17 cellular contexts compared by ENCODE assay signal in the genomic region with DNA sequence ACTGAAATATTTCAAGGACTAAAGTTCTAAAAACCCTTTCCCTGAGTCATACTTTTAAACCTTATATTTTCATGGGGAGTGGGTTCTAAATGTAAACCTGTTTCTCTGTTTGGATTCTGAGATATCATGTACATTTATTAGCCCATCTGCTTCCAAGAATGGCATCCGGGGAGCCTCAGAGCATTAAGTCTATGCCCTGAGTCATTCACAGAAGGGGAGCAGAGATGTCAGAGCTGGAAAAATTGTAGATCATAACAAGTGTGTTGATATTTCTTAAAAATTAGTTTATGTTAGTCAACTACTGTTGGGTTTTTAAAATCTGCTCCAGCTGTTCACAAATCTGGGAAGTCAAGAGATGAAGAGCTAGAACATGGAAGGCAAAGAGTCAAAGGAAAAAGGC.
DNase-seq lines count a peak whose midpoint lies in the region; ATAC-seq and TF ChIP-seq lines count a peak whose summit lies in the region.
"Had no signal": no experiment of that assay in that cellular context is flagged by ENCODE, and none has a peak within 500 bp of the region (broad histone marks: within the 10 kb centered on the region; RNA-seq: fewer than 3 reads in every experiment).

No MANE protein-coding gene starts in this region.

- H3K18ac ChIP-seq in IMR-90 (ENCODE audit: low read depth, low read length) = no peak overlapping the region

- no peak overlapping the region for H2AK9ac ChIP-seq in IMR-90 (replicated peaks; ENCODE audit: low read depth, low read length, poor library complexity)

- DNase-seq in IMR-90 (peak; percentile 20), fibroblast of peridontal ligament (ENCODE audit: extremely low read depth) (peak; percentile 27), GM10266 (ENCODE audit: extremely low spot score) (no peak)
- no peak for DNase-seq in activated CD4-positive, alpha-beta T cell treated with anti-CD3 and anti-CD28 coated beads, Interleukin-2, amount 10 ng/mL, durations not matched to agents 24 days and 14 days
- DNase-seq in stimulated activated CD8-positive, alpha-beta memory T cell treated with anti-CD3 and anti-CD28 coated beads, Interleukin-4, amount 100 ng/mL, for 48 hours = no peak
- no peak for DNase-seq in stimulated activated CD4-positive, alpha-beta T cell treated with anti-CD3 and anti-CD28 coated beads, Interleukin-4, amount 100 ng/mL, for 1 hour
- DNase-seq: C1 segment of cervical spinal cord; Caco-2; CD4-positive, CD25-positive, alpha-beta regulatory T cell; CD8-positive, alpha-beta T cell; DMS153; DND-41; GOT3; HFFc6 had no signal

- TF ChIP-seq POLR2A in IMR-90 (IDR thresholded peaks at IDR 0.05; ENCODE audit: low read depth, low read length) = no peak

- no peaks in the 10 kb centered on the region for H4K20me1 ChIP-seq in IMR-90 (ENCODE audit: insufficient read depth, low read length)

- no peak overlapping the region for H3K4me2 ChIP-seq in IMR-90 (ENCODE audit: low read depth, low read length)

- BruUV-seq in IMR-90 (replicated peaks; lab: Mats Ljungman, UMichigan) = no TSS peak

- POLR2A ChIA-PET in IMR-90 (lab: Charles Lee; ENCODE audit: unreplicated experiment) = no interaction called here

- no peak overlapping the region for H4K5ac ChIP-seq in IMR-90 (ENCODE audit: low read depth, low read length)

- 100% methylated on average over 1 of the region's 1 CpG; no CpG with 5 or more reads in 1 of the 2 experiments for WGBS in IMR-90 (ENCODE audit: extremely low coverage in 2 of 2, insufficient read length in 1 of 2), 2 experiments

- no peak overlapping the region for H3K4me3 Mint-ChIP-seq in activated CD4-positive, alpha-beta T cell treated with anti-CD3 and anti-CD28 coated beads, Interleukin-2, amount 10 ng/mL, durations not matched to agents 24 days and 14 days
- H3K4me3 Mint-ChIP-seq: CD4-positive, CD25-positive, alpha-beta regulatory T cell; CD8-positive, alpha-beta T cell; HFFc6 had no signal

- H2BK15ac ChIP-seq in IMR-90 (ENCODE audit: low read depth, low read length) = no peak overlapping the region

- H4K91ac ChIP-seq in IMR-90 (ENCODE audit: insufficient read depth, low read depth, low read length) = no peak overlapping the region

- ATAC-seq in IMR-90 (ENCODE audit: low read depth) = peak; percentile 66
- ATAC-seq: CD8-positive, alpha-beta T cell; GM12878 had no signal

- H2BK120ac ChIP-seq in IMR-90 (ENCODE audit: low read depth, low read length) = no peak overlapping the region

- H3K27ac Mint-ChIP-seq in activated CD4-positive, alpha-beta T cell treated with anti-CD3 and anti-CD28 coated beads, Interleukin-2, amount 10 ng/mL, durations not matched to agents 24 days and 14 days = no peak overlapping the region
- H3K27ac Mint-ChIP-seq: CD4-positive, CD25-positive, alpha-beta regulatory T cell; CD8-positive, alpha-beta T cell; HFFc6 had no signal

- no peaks in the 10 kb centered on the region for H3K9me3 Mint-ChIP-seq in activated CD4-positive, alpha-beta T cell treated with anti-CD3 and anti-CD28 coated beads, Interleukin-2, amount 10 ng/mL, durations not matched to agents 24 days and 14 days
- H3K9me3 Mint-ChIP-seq: CD8-positive, alpha-beta T cell; HFFc6 had no signal

- H3K4me3 ChIP-seq in IMR-90 (ENCODE audit: insufficient read depth, low read depth, low read length) (no peak overlapping the region), neutrophil (ENCODE audit: low read depth in 1 of 2, low read length in 1 of 2) (no peak overlapping the region)
- H3K4me3 ChIP-seq: GM12878, HAP-1 had no signal

- no peak overlapping the region for H2BK20ac ChIP-seq in IMR-90 (ENCODE audit: low read depth, low read length)

- CTCF ChIA-PET in IMR-90 (lab: Yijun Ruan, JAX) = interaction anchor here (0.7 kb wide), 1 partner anchor 28 kb away, joined by 3 read pairs; no protein-coding TSS in a partner anchor

- no peaks in the 10 kb centered on the region for H3K36me3 Mint-ChIP-seq in activated CD4-positive, alpha-beta T cell treated with anti-CD3 and anti-CD28 coated beads, Interleukin-2, amount 10 ng/mL, durations not matched to agents 24 days and 14 days (ENCODE audit: low read depth)
- H3K36me3 Mint-ChIP-seq: CD4-positive, CD25-positive, alpha-beta regulatory T cell; CD8-positive, alpha-beta T cell had no signal

- no peaks in the 10 kb centered on the region for H3K9me1 ChIP-seq in IMR-90 (ENCODE audit: insufficient read depth, low read length)

- intact Hi-C loops in IMR-90 (cut with micrococcal nuclease) = no loop called here
- intact Hi-C loops in activated CD4-positive, alpha-beta T cell treated with anti-CD3 and anti-CD28 coated beads, Interleukin-2, amount 10 ng/mL, durations not matched to agents 24 days and 14 days (cut with micrococcal nuclease) = no loop called here

- H3K9ac ChIP-seq in IMR-90 (ENCODE audit: low read depth, low read length) = no peak overlapping the region

- H3K27ac ChIP-seq in IMR-90 (ENCODE audit: insufficient read depth, low read length) = no peak overlapping the region
- H3K27ac ChIP-seq in neutrophil = peak overlapping the region; percentile 38

- dilution Hi-C loops in IMR-90 (cut with HindIII; ENCODE audit: low sequenced_read_pairs, unreplicated experiment) = no loop called here

- in situ Hi-C loops in IMR-90 (cut with MboI; ENCODE audit: low sequenced_read_pairs) = no loop called here

- H3K23ac ChIP-seq in IMR-90 (ENCODE audit: low read depth, low read length) = no peak overlapping the region

- H3K9me3 ChIP-seq in IMR-90 (ENCODE audit: control insufficient read depth, insufficient read depth, low read length) (no peaks in the 10 kb centered on the region), neutrophil (no peaks in the 10 kb centered on the region)
- H3K9me3 ChIP-seq: HAP-1 had no signal

- no peak overlapping the region for H4K8ac ChIP-seq in IMR-90 (ENCODE audit: low read depth in 2 of 2, low read length in 2 of 2)

- no peaks in the 10 kb centered on the region for H3K36me3 ChIP-seq in IMR-90 (ENCODE audit: control insufficient read depth, insufficient read depth, low read length)
- H3K36me3 ChIP-seq in neutrophil = no peaks in the 10 kb centered on the region
- H3K36me3 ChIP-seq: HAP-1 had no signal

- TF ChIP-seq RAD21 in IMR-90 (IDR thresholded peaks at IDR 0.05; ENCODE audit: low read length) = no peak

- no peaks in the 10 kb centered on the region for H3K4me1 ChIP-seq in IMR-90 (ENCODE audit: control insufficient read depth, insufficient read depth, low read length)
- H3K4me1 ChIP-seq in neutrophil (ENCODE audit: control insufficient read depth in 1 of 2, insufficient read depth in 1 of 2, low read depth in 1 of 2, low read length in 1 of 2) = peaks cover 6 to 11% of the 10 kb centered on the region in 2 experiments
- H3K4me1 ChIP-seq: Caco-2, HAP-1 had no signal

- no peak overlapping the region for H3K56ac ChIP-seq in IMR-90 (ENCODE audit: extremely low read depth, insufficient read depth, low read length)

- H3K4ac ChIP-seq in IMR-90 (ENCODE audit: low read depth, low read length) = no peak overlapping the region

- no peak overlapping the region for H2AFZ ChIP-seq in IMR-90 (replicated peaks; ENCODE audit: low read length, poor library complexity)

- no peak overlapping the region for H2AK5ac ChIP-seq in IMR-90 (ENCODE audit: low read depth, low read length)

- H3K27me3 Mint-ChIP-seq in activated CD4-positive, alpha-beta T cell treated with anti-CD3 and anti-CD28 coated beads, Interleukin-2, amount 10 ng/mL, durations not matched to agents 24 days and 14 days = no peaks in the 10 kb centered on the region

- H3K14ac ChIP-seq in IMR-90 (replicated peaks; ENCODE audit: low read depth, low read length) = no peak overlapping the region

- H3K27me3 ChIP-seq in IMR-90 (ENCODE audit: control insufficient read depth, insufficient read depth, low read length) (no peaks in the 10 kb centered on the region), neutrophil (no peaks in the 10 kb centered on the region)

- no peaks in the 10 kb centered on the region for H3K79me1 ChIP-seq in IMR-90 (ENCODE audit: low read depth in 1 of 2, low read length in 2 of 2)

- no peaks in the 10 kb centered on the region for H3K4me1 Mint-ChIP-seq in activated CD4-positive, alpha-beta T cell treated with anti-CD3 and anti-CD28 coated beads, Interleukin-2, amount 10 ng/mL, durations not matched to agents 24 days and 14 days
- H3K4me1 Mint-ChIP-seq: CD4-positive, CD25-positive, alpha-beta regulatory T cell had no signal

- no peak overlapping the region for H2BK5ac ChIP-seq in IMR-90 (ENCODE audit: low read depth, low read length, poor library complexity, severe bottlenecking)

- no peak for TF ChIP-seq CTCF in IMR-90 (conservative IDR thresholded peaks at IDR 0.05; ENCODE audit: low read depth, low read length)
- TF ChIP-seq CTCF in neutrophil (IDR thresholded peaks at IDR 0.05) = no peak
- TF ChIP-seq CTCF in GM10266 (IDR thresholded peaks at IDR 0.05; ENCODE audit: control insufficient read depth, insufficient read depth, low read depth, missing control alignments) = no peak

TF ChIP-seq in IMR-90, 13 proteins besides CTCF, POLR2A, EP300 and RAD21 (continues in another document):
- TF ChIP-seq CEBPB (IDR thresholded peaks at IDR 0.05; ENCODE audit: low read depth, low read length) (no peak), MAZ (IDR thresholded peaks at IDR 0.05; ENCODE audit: borderline replicate concordance, low read depth, low read length) (no peak), RFX5 (IDR thresholded peaks at IDR 0.05; ENCODE audit: low read depth, low read length) (no peak), RCOR1 (IDR thresholded peaks at IDR 0.05; ENCODE audit: insufficient replicate concordance, low read length) (no peak), NFE2L2 (IDR thresholded peaks at IDR 0.05; ENCODE audit: low read depth, low read length) (no peak), MXI1 (IDR thresholded peaks at IDR 0.05; ENCODE audit: borderline replicate concordance, low read depth, low read length) (no peak), BHLHE40 (IDR thresholded peaks at IDR 0.05; ENCODE audit: low read depth, low read length) (no peak), FOS (IDR thresholded peaks at IDR 0.05; ENCODE audit: low read depth, low read length) (no peak), SMC3 (IDR thresholded peaks at IDR 0.05; ENCODE audit: low read depth, low read length) (no peak)
- TF ChIP-seq, protein P1, sequence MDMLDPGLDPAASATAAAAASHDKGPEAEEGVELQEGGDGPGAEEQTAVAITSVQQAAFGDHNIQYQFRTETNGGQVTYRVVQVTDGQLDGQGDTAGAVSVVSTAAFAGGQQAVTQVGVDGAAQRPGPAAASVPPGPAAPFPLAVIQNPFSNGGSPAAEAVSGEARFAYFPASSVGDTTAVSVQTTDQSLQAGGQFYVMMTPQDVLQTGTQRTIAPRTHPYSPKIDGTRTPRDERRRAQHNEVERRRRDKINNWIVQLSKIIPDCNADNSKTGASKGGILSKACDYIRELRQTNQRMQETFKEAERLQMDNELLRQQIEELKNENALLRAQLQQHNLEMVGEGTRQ (IDR thresholded peaks at IDR 0.05; ENCODE audit: low read depth, low read length) = no peak

Comparison
In these comparisons a context has a peak if more than half of its experiments do, and no peak if none do; other contexts are left out.
1. DNase-seq: peak in IMR-90 (single experiment) and fibroblast of peridontal ligament (single experiment); none in activated CD4-positive, alpha-beta T cell treated with anti-CD3 and anti-CD28 coated beads, Interleukin-2, amount 10 ng/mL, durations not matched to agents 24 days and 14 days (single experiment), GM10266 (single experiment), stimulated activated CD8-positive, alpha-beta memory T cell treated with anti-CD3 and anti-CD28 coated beads, Interleukin-4, amount 100 ng/mL, for 48 hours (single experiment) and stimulated activated CD4-positive, alpha-beta T cell treated with anti-CD3 and anti-CD28 coated beads, Interleukin-4, amount 100 ng/mL, for 1 hour (single experiment).